In genomic region chr21:33885158-33885514, GRCh38 we compare ENCODE assay signal across 18 cellular contexts.
"Had no signal": no experiment of that assay in that cellular context is flagged by ENCODE, and none has a peak within 500 bp of the region (broad histone marks: within the 10 kb centered on the region; RNA-seq: fewer than 3 reads in every experiment).

No MANE protein-coding gene starts in this region.

- FAIRE-seq: endometrium had no signal

- H3K4me3 ChIP-seq: heart right ventricle, mucosa of descending colon, spleen had no signal

- ATAC-seq: activated CD4-positive, CD25-positive, alpha-beta regulatory T cell treated with anti-CD3 and anti-CD28 coated beads, Interleukin-2, amount 50 U/mL, for 24 hours; activated CD8-positive, alpha-beta T cell treated with anti-CD3 and anti-CD28 coated beads, Interleukin-2, amount 10 ng/mL, durations not matched to agents 7 days and 5 days; heart right ventricle; left colon; mucosa of descending colon had no signal

- H3K27me3 ChIP-seq: ascending aorta, spleen, tibial nerve had no signal

- H3K36me3 ChIP-seq: ascending aorta, heart right ventricle, spleen, tibial nerve had no signal

- H3K4me1 ChIP-seq: heart right ventricle, spleen had no signal

- H3K9me3 ChIP-seq: ascending aorta, heart right ventricle, mucosa of descending colon, spleen, tibial nerve had no signal

- H3K27ac ChIP-seq: ascending aorta, heart right ventricle, spleen, tibial nerve, VCaP had no signal

- DNase-seq: activated CD4-positive, alpha-beta T cell treated with anti-CD3 and anti-CD28 coated beads, Interleukin-2, amount 50 U/mL, for 1 hour; activated CD8-positive, alpha-beta T cell treated with anti-CD3 and anti-CD28 coated beads, Interleukin-2, amount 10 ng/mL, durations not matched to agents 7 days and 5 days; activated gamma-delta T cell; cortex of kidney; effector CD4-positive, alpha-beta T cell; heart right ventricle; islet precursor cell; left colon; mesendoderm; mucosa of descending colon; occipital lobe; spleen; stimulated activated CD4-positive, alpha-beta T cell treated with anti-CD3 and anti-CD28 coated beads, Interleukin-4, amount 100 ng/mL, for 24 hours had no signal
